In the genomic region with DNA sequence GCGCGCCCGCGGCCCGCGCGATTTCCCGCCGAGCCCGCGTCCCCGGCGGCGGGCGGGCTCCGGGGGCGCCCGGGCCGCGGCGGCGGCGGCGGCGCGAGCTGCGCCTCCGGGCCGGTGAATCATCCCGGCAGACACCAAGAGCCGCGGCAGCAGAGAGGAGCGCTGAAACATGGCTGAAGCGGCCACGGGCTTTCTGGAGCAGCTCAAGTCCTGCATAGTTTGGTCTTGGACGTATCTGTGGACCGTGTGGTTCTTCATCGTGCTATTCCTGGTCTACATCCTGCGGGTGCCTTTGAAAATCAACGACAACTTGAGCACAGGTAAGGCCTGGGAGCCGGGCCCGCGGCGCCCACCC, we compare ENCODE assay signal across 8 cellular contexts. TPM values are rescaled to one million over a fixed set of nuclear protein-coding genes. Genes with fewer than 3 reads are reported as not detected.
DNase-seq lines count a peak whose midpoint lies in the region; ATAC-seq and TF ChIP-seq lines count a peak whose summit lies in the region.

A gene with protein sequence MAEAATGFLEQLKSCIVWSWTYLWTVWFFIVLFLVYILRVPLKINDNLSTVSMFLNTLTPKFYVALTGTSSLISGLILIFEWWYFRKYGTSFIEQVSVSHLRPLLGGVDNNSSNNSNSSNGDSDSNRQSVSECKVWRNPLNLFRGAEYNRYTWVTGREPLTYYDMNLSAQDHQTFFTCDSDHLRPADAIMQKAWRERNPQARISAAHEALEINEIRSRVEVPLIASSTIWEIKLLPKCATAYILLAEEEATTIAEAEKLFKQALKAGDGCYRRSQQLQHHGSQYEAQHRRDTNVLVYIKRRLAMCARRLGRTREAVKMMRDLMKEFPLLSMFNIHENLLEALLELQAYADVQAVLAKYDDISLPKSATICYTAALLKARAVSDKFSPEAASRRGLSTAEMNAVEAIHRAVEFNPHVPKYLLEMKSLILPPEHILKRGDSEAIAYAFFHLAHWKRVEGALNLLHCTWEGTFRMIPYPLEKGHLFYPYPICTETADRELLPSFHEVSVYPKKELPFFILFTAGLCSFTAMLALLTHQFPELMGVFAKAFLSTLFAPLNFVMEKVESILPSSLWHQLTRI (plus strand): TSS at position 130 of the 355 bp plus-strand sequence. CDS start 40 bp downstream, at position 170.

- H3K4me3 Mint-ChIP-seq in chondrocyte (ENCODE audit: unreplicated experiment) = peak within 1 kb of the TSS; percentile 84

- H3K27me3 Mint-ChIP-seq in chondrocyte (ENCODE audit: low read depth) = no peaks in the 10 kb centered on the region

- DNase-seq in NCI-H2029 (lab: John Stamatoyannopoulos, UW) (peak; percentile 60), chondrocyte (ENCODE audit: low spot score) (no peak), left colon (peak; percentile 33 to 74)
- peak; percentile 43 to 51 for DNase-seq in activated CD4-positive, alpha-beta T cell treated with anti-CD3 and anti-CD28 coated beads for 24 hours (ENCODE audit: low read depth in 2 of 2)
- DNase-seq in stimulated activated CD4-positive, alpha-beta T cell treated with anti-CD3 and anti-CD28 coated beads, Interleukin-1b, Interleukin-23, amount 100 ng/mL, for 24 hours (ENCODE audit: low read depth in 4 of 4, low spot score in 1 of 4) = peak; percentile 35 to 52 (median 42)
- no peak for DNase-seq in NK-92 treated with Interleukin-12 subunit alpha and Interleukin-12 subunit beta, amount 100 ng/mL, for 24 hours (lab: John Stamatoyannopoulos, UW)

- peak; percentile 62 for TF ChIP-seq POLR2A in GM18505 (IDR thresholded peaks at IDR 0.05; ENCODE audit: borderline replicate concordance, extremely low read depth, insufficient read depth, insufficient read length)

- ATAC-seq in GM18505 (IDR thresholded peaks at IDR 0.05; ENCODE audit: unreplicated experiment) = peak; percentile 34
- peak; percentile 43 for ATAC-seq in HG02852 (IDR thresholded peaks at IDR 0.05; ENCODE audit: unreplicated experiment)
- ATAC-seq in left colon = peak; percentile 71

- H3K36me3 Mint-ChIP-seq in chondrocyte (ENCODE audit: low read depth) = no peaks in the 10 kb centered on the region

- H3K9me3 Mint-ChIP-seq in chondrocyte (ENCODE audit: low read depth) = no peaks in the 10 kb centered on the region

- H3K4me1 Mint-ChIP-seq in chondrocyte (ENCODE audit: low read depth) = peaks cover 35% of the 10 kb centered on the region

- H3K27ac Mint-ChIP-seq in chondrocyte (ENCODE audit: unreplicated experiment) = peak within 1 kb of the TSS; percentile 97

- TF ChIP-seq CTCF in chondrocyte (IDR thresholded peaks at IDR 0.05) = no peak

- intact Hi-C loops in left colon (cut with DNase I, micrococcal nuclease) = no loop called here

RNA-seq across cellular contexts. Expression of the gene that starts here (rescaled TPM):
- 64.8 to 76.4 TPM (median 69.7 TPM) in 3 replicates for total RNA-seq in chondrocyte
- total RNA-seq in left colon = 10 to 100 TPM; 12.6 to 13.7 TPM

Comparison
In these comparisons a context has a peak if more than half of its experiments do, and no peak if none do; other contexts are left out.
1. DNase-seq: peak in NCI-H2029 (single experiment), activated CD4-positive, alpha-beta T cell treated with anti-CD3 and anti-CD28 coated beads for 24 hours (2 of 2), left colon (2 of 2) and stimulated activated CD4-positive, alpha-beta T cell treated with anti-CD3 and anti-CD28 coated beads, Interleukin-1b, Interleukin-23, amount 100 ng/mL, for 24 hours (4 of 4); none in chondrocyte (single experiment) and NK-92 treated with Interleukin-12 subunit alpha and Interleukin-12 subunit beta, amount 100 ng/mL, for 24 hours (single experiment).
2. Peak in every context shown above with its lines, with median percentiles within 50 percentile points of each other: ATAC-seq.